Comparison of ENCODE assay signal across 14 cellular contexts in genomic region chr4:138521809-138522208, GRCh38.
"Had no signal": no experiment of that assay in that cellular context is flagged by ENCODE, and none has a peak within 500 bp of the region (broad histone marks: within the 10 kb centered on the region; RNA-seq: fewer than 3 reads in every experiment).

No MANE protein-coding gene starts in this region.

- H3K4me1 Mint-ChIP-seq: activated B cell treated with CpG ODN at 0.5 μM for 24 hours; activated CD4-positive, alpha-beta memory T cell treated with anti-CD3 and anti-CD28 coated beads, Interleukin-2, amount 10 ng/mL, durations not matched to agents 7 days and 5 days; activated CD8-positive, alpha-beta memory T cell treated with anti-CD3 and anti-CD28 coated beads, Interleukin-2, amount 10 ng/mL, durations not matched to agents 7 days and 5 days; activated naive CD8-positive, alpha-beta T cell treated with anti-CD3 and anti-CD28 coated beads for 36 hours; naive B cell had no signal

- H3K27me3 Mint-ChIP-seq: activated B cell treated with CpG ODN at 0.5 μM for 24 hours; activated CD4-positive, alpha-beta memory T cell treated with anti-CD3 and anti-CD28 coated beads, Interleukin-2, amount 10 ng/mL, durations not matched to agents 7 days and 5 days; activated CD8-positive, alpha-beta memory T cell treated with anti-CD3 and anti-CD28 coated beads, Interleukin-2, amount 10 ng/mL, durations not matched to agents 7 days and 5 days; activated naive CD8-positive, alpha-beta T cell treated with anti-CD3 and anti-CD28 coated beads for 36 hours had no signal

- H3K9me3 Mint-ChIP-seq: activated B cell treated with CpG ODN at 0.5 μM for 24 hours; activated CD4-positive, alpha-beta memory T cell treated with anti-CD3 and anti-CD28 coated beads, Interleukin-2, amount 10 ng/mL, durations not matched to agents 7 days and 5 days; activated naive CD8-positive, alpha-beta T cell treated with anti-CD3 and anti-CD28 coated beads for 36 hours had no signal

- ATAC-seq: activated CD8-positive, alpha-beta memory T cell treated with anti-CD3 and anti-CD28 coated beads, Interleukin-2, amount 10 ng/mL, durations not matched to agents 7 days and 5 days had no signal

- H3K36me3 Mint-ChIP-seq: activated CD8-positive, alpha-beta memory T cell treated with anti-CD3 and anti-CD28 coated beads, Interleukin-2, amount 10 ng/mL, durations not matched to agents 7 days and 5 days; activated naive CD8-positive, alpha-beta T cell treated with anti-CD3 and anti-CD28 coated beads for 36 hours; naive B cell had no signal

- DNase-seq: activated B cell treated with CpG ODN at 0.5 μM for 24 hours; activated CD4-positive, alpha-beta memory T cell treated with anti-CD3 and anti-CD28 coated beads, Interleukin-2, amount 10 ng/mL, durations not matched to agents 7 days and 5 days; activated CD4-positive, alpha-beta T cell treated with anti-CD3 and anti-CD28 coated beads for 48 hours; activated CD8-positive, alpha-beta memory T cell treated with anti-CD3 and anti-CD28 coated beads, Interleukin-2, amount 10 ng/mL, durations not matched to agents 7 days and 5 days; activated naive CD8-positive, alpha-beta T cell treated with anti-CD3 and anti-CD28 coated beads for 36 hours; amniotic stem cell; head of caudate nucleus; kidney; left lung; naive B cell; ovary; right lobe of liver; stimulated activated CD4-positive, alpha-beta T cell treated with anti-CD3 and anti-CD28 coated beads, Interleukin-4, amount 100 ng/mL, for 4 hours; thyroid gland had no signal

- H3K27ac Mint-ChIP-seq: activated B cell treated with CpG ODN at 0.5 μM for 24 hours; activated CD4-positive, alpha-beta memory T cell treated with anti-CD3 and anti-CD28 coated beads, Interleukin-2, amount 10 ng/mL, durations not matched to agents 7 days and 5 days; activated CD8-positive, alpha-beta memory T cell treated with anti-CD3 and anti-CD28 coated beads, Interleukin-2, amount 10 ng/mL, durations not matched to agents 7 days and 5 days; activated naive CD8-positive, alpha-beta T cell treated with anti-CD3 and anti-CD28 coated beads for 36 hours; naive B cell had no signal

- H3K4me3 Mint-ChIP-seq: activated B cell treated with CpG ODN at 0.5 μM for 24 hours; activated CD4-positive, alpha-beta memory T cell treated with anti-CD3 and anti-CD28 coated beads, Interleukin-2, amount 10 ng/mL, durations not matched to agents 7 days and 5 days; activated CD8-positive, alpha-beta memory T cell treated with anti-CD3 and anti-CD28 coated beads, Interleukin-2, amount 10 ng/mL, durations not matched to agents 7 days and 5 days; activated naive CD8-positive, alpha-beta T cell treated with anti-CD3 and anti-CD28 coated beads for 36 hours had no signal
